ENCODE assay signal across 9 cellular contexts in genomic region chr3:120052225-120052624, GRCh38. TPM values are rescaled to one million over a fixed set of nuclear protein-coding genes. Genes with fewer than 3 reads are reported as not detected.
DNase-seq lines count a peak whose midpoint lies in the region; ATAC-seq and TF ChIP-seq lines count a peak whose summit lies in the region.
"Had no signal": no experiment of that assay in that cellular context is flagged by ENCODE, and none has a peak within 500 bp of the region (broad histone marks: within the 10 kb centered on the region; RNA-seq: fewer than 3 reads in every experiment).

No MANE protein-coding gene starts in this region.

- no peak overlapping the region for H3K27ac ChIP-seq in SJCRH30

- POLR2A ChIA-PET in GM10248 (lab: Yijun Ruan, JAX): no interaction called here

- H3K4me3 ChIP-seq in SJCRH30: no peak overlapping the region

- DNase-seq in GM10248 (ENCODE audit: extremely low spot score) (peak; percentile 22), iPS-NIHi7 (ENCODE audit: extremely low spot score) (no peak), foreskin melanocyte (no peak), SJCRH30 (no peak), islet precursor cell (no peak)
- DNase-seq: effector CD4-positive, alpha-beta T cell had no signal

- H3K27me3 ChIP-seq in SJCRH30: no peaks in the 10 kb centered on the region

- peaks cover 11% of the 10 kb centered on the region for H3K9me3 Mint-ChIP-seq in activated naive CD8-positive, alpha-beta T cell (ENCODE audit: low read depth)

- no peaks in the 10 kb centered on the region for H3K9me3 ChIP-seq in SJCRH30 (replicated peaks)

- no peak for TF ChIP-seq CTCF in GM10248 (IDR thresholded peaks at IDR 0.05; ENCODE audit: control extremely low read depth, extremely low read depth, low read depth, missing control alignments)

- H3K27ac Mint-ChIP-seq in activated naive CD8-positive, alpha-beta T cell: peak overlapping the region; percentile 55

- peak overlapping the region; percentile 54 for H3K4me3 Mint-ChIP-seq in activated naive CD8-positive, alpha-beta T cell

- H3K4me1 Mint-ChIP-seq in activated naive CD8-positive, alpha-beta T cell (ENCODE audit: low read depth): peaks cover 82% of the 10 kb centered on the region

- H3K36me3 Mint-ChIP-seq in activated naive CD8-positive, alpha-beta T cell: peaks cover 16% of the 10 kb centered on the region

- no peaks in the 10 kb centered on the region for H3K4me1 ChIP-seq in SJCRH30

- no peaks in the 10 kb centered on the region for H3K27me3 Mint-ChIP-seq in activated naive CD8-positive, alpha-beta T cell

- CTCF ChIA-PET in GM10248 (lab: Yijun Ruan, JAX): interaction anchor here (1.5 to 3.9 kb wide), 3 partner anchors 10 to 16 kb away, joined by 5 to 17 read pairs (median 6); no protein-coding TSS in a partner anchor

- H3K36me3 ChIP-seq in SJCRH30: peaks cover 4% of the 10 kb centered on the region

- ATAC-seq in GM19372 (IDR thresholded peaks at IDR 0.05; ENCODE audit: low read depth, unreplicated experiment) (peak; percentile 76), HG02973 (IDR thresholded peaks at IDR 0.05; ENCODE audit: unreplicated experiment) (peak; percentile 78)

RNA-seq across cellular contexts. Expression of gene GSK3B, which starts 42.0 kb away (rescaled TPM):
- total RNA-seq in SJCRH30 (2014; rRNA removed; shearing (Covaris generic)): 51.2 and 56.4 TPM in 2 replicates
